ENCODE assay signal across 8 cellular contexts in genomic region chr17:82241183-82241925, GRCh38. TPM values are rescaled to one million over a fixed set of nuclear protein-coding genes. Genes with fewer than 3 reads are reported as not detected.
A peak's percentile ranks its signal among the peaks of the same experiment; 100 is the strongest.
DNase-seq lines count a peak whose midpoint lies in the region; ATAC-seq and TF ChIP-seq lines count a peak whose summit lies in the region.

No MANE protein-coding gene starts in this region.

- H3K27me3 Mint-ChIP-seq in IgD-negative memory B cell, result no peaks in the 10 kb centered on the region
- H3K27me3 Mint-ChIP-seq in activated T-helper 1 cell treated with anti-CD3 and anti-CD28 coated beads, Interleukin-12 subunit alpha, Interleukin-12 subunit beta, Interleukin-2, Interleukin-4 antibody, amounts not matched to agents 30 ng/mL and 10 ng/mL and 1 ng/mL, durations not matched to agents 14 hours and 24 hours and 36 hours (ENCODE audit: insufficient read depth), result no peaks in the 10 kb centered on the region

- H3K27me3 ChIP-seq in AG04450 (ENCODE audit: control insufficient read depth, insufficient read depth, low read length) (no peaks in the 10 kb centered on the region), gastroesophageal sphincter (no peaks in the 10 kb centered on the region)

- no peak for TF ChIP-seq EP300 in gastroesophageal sphincter (IDR thresholded peaks at IDR 0.05)

- WGBS in gastroesophageal sphincter (ENCODE audit: low coverage in 1 of 2), 2 donors, result 32 to 47% methylated on average over 3 to 5 of the region's 27 CpGs

- POLR2A ChIA-PET in AG04450 (lab: Yijun Ruan, JAX), result no interaction called here

- H3K9me3 Mint-ChIP-seq in IgD-negative memory B cell, result no peaks in the 10 kb centered on the region
- no peaks in the 10 kb centered on the region for H3K9me3 Mint-ChIP-seq in activated T-helper 1 cell treated with anti-CD3 and anti-CD28 coated beads, Interleukin-12 subunit alpha, Interleukin-12 subunit beta, Interleukin-2, Interleukin-4 antibody, amounts not matched to agents 30 ng/mL and 10 ng/mL and 1 ng/mL, durations not matched to agents 14 hours and 24 hours and 36 hours

- peak overlapping the region; percentile 57 for H3K27ac ChIP-seq in AG04450 (ENCODE audit: low read depth, low read length)
- H3K27ac ChIP-seq in gastroesophageal sphincter, result peak overlapping the region; percentile 13 to 86 (median 83)

- no peak overlapping the region for H3K4me3 ChIP-seq in AG04450 (ENCODE audit: low read depth, low read length)
- peak overlapping the region in 1 of 2 donors; percentile 10 for H3K4me3 ChIP-seq in gastroesophageal sphincter

- peak; percentile 47 for ATAC-seq in gastroesophageal sphincter
- ATAC-seq in GM21825 (IDR thresholded peaks at IDR 0.05; ENCODE audit: unreplicated experiment), result no peak
- no peak for ATAC-seq in HG02938 (IDR thresholded peaks at IDR 0.05; ENCODE audit: unreplicated experiment)

- TF ChIP-seq POLR2A in gastroesophageal sphincter (IDR thresholded peaks at IDR 0.05), result no peak

- CTCF ChIA-PET in AG04450 (lab: Charles Lee), result interaction anchor here (0.9 to 1.8 kb wide), 2 partner anchors 35 to 86 kb away, joined by 3 to 4 read pairs; no protein-coding TSS in a partner anchor

- TF ChIP-seq CTCF in AG04450 (IDR thresholded peaks at IDR 0.05; ENCODE audit: low read depth, low read length) (no peak), gastroesophageal sphincter (IDR thresholded peaks at IDR 0.05) (no peak)

- H3K9me3 ChIP-seq in AG04450 (ENCODE audit: control insufficient read depth, insufficient read depth, low read length) (peaks cover 3% of the 10 kb centered on the region; the same call in 1 of the 2 replicates), gastroesophageal sphincter (no peaks in the 10 kb centered on the region)

- peaks cover 10 to 26% (median 15%) of the 10 kb centered on the region in 3 donors for H3K4me1 Mint-ChIP-seq in IgD-negative memory B cell
- H3K4me1 Mint-ChIP-seq in activated T-helper 1 cell treated with anti-CD3 and anti-CD28 coated beads, Interleukin-12 subunit alpha, Interleukin-12 subunit beta, Interleukin-2, Interleukin-4 antibody, amounts not matched to agents 30 ng/mL and 10 ng/mL and 1 ng/mL, durations not matched to agents 14 hours and 24 hours and 36 hours (ENCODE audit: low read depth), result peaks cover 30% of the 10 kb centered on the region

- peak overlapping the region in 1 of 4 donors; percentile 71 for H3K4me3 Mint-ChIP-seq in IgD-negative memory B cell
- H3K4me3 Mint-ChIP-seq in activated T-helper 1 cell treated with anti-CD3 and anti-CD28 coated beads, Interleukin-12 subunit alpha, Interleukin-12 subunit beta, Interleukin-2, Interleukin-4 antibody, amounts not matched to agents 30 ng/mL and 10 ng/mL and 1 ng/mL, durations not matched to agents 14 hours and 24 hours and 36 hours, result no peak overlapping the region

- intact Hi-C loops in activated T-helper 1 cell treated with anti-CD3 and anti-CD28 coated beads, Interleukin-12 subunit alpha, Interleukin-12 subunit beta, Interleukin-2, Interleukin-4 antibody, amounts not matched to agents 30 ng/mL and 10 ng/mL and 1 ng/mL, durations not matched to agents 14 hours and 24 hours and 36 hours (cut with micrococcal nuclease), result no loop called here

- peaks cover 4% of the 10 kb centered on the region for H3K36me3 Mint-ChIP-seq in IgD-negative memory B cell
- peaks cover 30% of the 10 kb centered on the region for H3K36me3 Mint-ChIP-seq in activated T-helper 1 cell treated with anti-CD3 and anti-CD28 coated beads, Interleukin-12 subunit alpha, Interleukin-12 subunit beta, Interleukin-2, Interleukin-4 antibody, amounts not matched to agents 30 ng/mL and 10 ng/mL and 1 ng/mL, durations not matched to agents 14 hours and 24 hours and 36 hours (ENCODE audit: low read depth)

- peak overlapping the region in 2 of 3 donors; percentile 60 to 73 for H3K27ac Mint-ChIP-seq in IgD-negative memory B cell
- peak overlapping the region; percentile 81 for H3K27ac Mint-ChIP-seq in activated T-helper 1 cell treated with anti-CD3 and anti-CD28 coated beads, Interleukin-12 subunit alpha, Interleukin-12 subunit beta, Interleukin-2, Interleukin-4 antibody, amounts not matched to agents 30 ng/mL and 10 ng/mL and 1 ng/mL, durations not matched to agents 14 hours and 24 hours and 36 hours

- H3K36me3 ChIP-seq in gastroesophageal sphincter, result peaks cover 0 to 66% of the 10 kb centered on the region in 2 donors

- DNase-seq in AG04450 (ENCODE audit: low read depth, low spot score) (no peak), pons (ENCODE audit: low spot score) (peak; percentile 77), activated gamma-delta T cell (lab: John Stamatoyannopoulos, UW) (no peak)
- no peak for DNase-seq in activated T-helper 1 cell treated with anti-CD3 and anti-CD28 coated beads, Interleukin-12 subunit alpha, Interleukin-12 subunit beta, Interleukin-2, Interleukin-4 antibody, amounts not matched to agents 30 ng/mL and 10 ng/mL and 1 ng/mL, durations not matched to agents 14 hours and 24 hours and 36 hours (ENCODE audit: low spot score)

- peaks cover 12 to 100% (median 69%) of the 10 kb centered on the region in 3 donors for H3K4me1 ChIP-seq in gastroesophageal sphincter

RNA-seq across cellular contexts. Expression of gene SLC16A3, which starts 12.5 kb away (rescaled TPM):
- polyA plus RNA-seq in AG04450 (2011; rRNA removed) (61.7 and 80.3 TPM in 2 replicates), IgD-negative memory B cell (3.7 TPM)
- 49.6 and 71.2 TPM in 2 replicates for polyA minus RNA-seq in AG04450 (2011; rRNA and poly(A)+ RNA removed)
- total RNA-seq in activated T-helper 1 cell treated with anti-CD3 and anti-CD28 coated beads, Interleukin-12 subunit alpha, Interleukin-12 subunit beta, Interleukin-2, Interleukin-4 antibody, amounts not matched to agents 30 ng/mL and 10 ng/mL and 1 ng/mL, durations not matched to agents 14 hours and 24 hours and 36 hours, result 111 and 115 TPM in 2 replicates
- 10 to 100 TPM; 11.2 to 38.5 (median 22.1) TPM for total RNA-seq in gastroesophageal sphincter

RNA-seq across cellular contexts. Expression of gene CCDC57, which starts 28.7 kb away (rescaled TPM):
- polyA plus RNA-seq in AG04450 (2011; rRNA removed) (11.1 and 13.2 TPM in 2 replicates), IgD-negative memory B cell (34.1 TPM)
- polyA minus RNA-seq in AG04450 (2011; rRNA and poly(A)+ RNA removed), result 15.9 and 16.9 TPM in 2 replicates
- 59.5 and 60.8 TPM in 2 replicates for total RNA-seq in activated T-helper 1 cell treated with anti-CD3 and anti-CD28 coated beads, Interleukin-12 subunit alpha, Interleukin-12 subunit beta, Interleukin-2, Interleukin-4 antibody, amounts not matched to agents 30 ng/mL and 10 ng/mL and 1 ng/mL, durations not matched to agents 14 hours and 24 hours and 36 hours
- 10 to 100 TPM in 3 of 4 donors, 1 to 10 TPM in 1; 6.5 to 28.2 (median 16.2) TPM for total RNA-seq in gastroesophageal sphincter

RNA-seq across cellular contexts. Expression of gene CSNK1D, which starts 32.1 kb away (rescaled TPM):
- polyA plus RNA-seq in AG04450 (2011; rRNA removed) (74.4 and 89.9 TPM in 2 replicates), IgD-negative memory B cell (78.3 TPM)
- polyA minus RNA-seq in AG04450 (2011; rRNA and poly(A)+ RNA removed), result 101 and 105 TPM in 2 replicates
- 154 and 161 TPM in 2 replicates for total RNA-seq in activated T-helper 1 cell treated with anti-CD3 and anti-CD28 coated beads, Interleukin-12 subunit alpha, Interleukin-12 subunit beta, Interleukin-2, Interleukin-4 antibody, amounts not matched to agents 30 ng/mL and 10 ng/mL and 1 ng/mL, durations not matched to agents 14 hours and 24 hours and 36 hours
- 10 to 100 TPM; 23.4 to 92.1 (median 72.4) TPM for total RNA-seq in gastroesophageal sphincter
